Comparison of ENCODE assay signal across 9 cellular contexts in genomic region chr19:4713384-4713951, GRCh38. TPM values are rescaled to one million over a fixed set of nuclear protein-coding genes. Genes with fewer than 3 reads are reported as not detected.
A peak's percentile ranks its signal among the peaks of the same experiment; 100 is the strongest.
DNase-seq lines count a peak whose midpoint lies in the region; ATAC-seq and TF ChIP-seq lines count a peak whose summit lies in the region.
"Had no signal": no experiment of that assay in that cellular context is flagged by ENCODE, and none has a peak within 500 bp of the region (broad histone marks: within the 10 kb centered on the region; RNA-seq: fewer than 3 reads in every experiment).

No MANE protein-coding gene starts in this region.

- intact Hi-C loops in Right ventricle myocardium superior (cut with DNase I) = no loop called here

- peak; percentile 56 for ATAC-seq in Right ventricle myocardium superior (ENCODE audit: poor library complexity)
- ATAC-seq in HG03159 (IDR thresholded peaks at IDR 0.05; ENCODE audit: unreplicated experiment) = no peak
- ATAC-seq in GM19452 (IDR thresholded peaks at IDR 0.05; ENCODE audit: unreplicated experiment) = no peak

- peak overlapping the region; percentile 60 for H3K9ac ChIP-seq in adipocyte (ENCODE audit: low read length)

- no peaks in the 10 kb centered on the region for H3K9me3 ChIP-seq in adipocyte (ENCODE audit: control insufficient read depth, low read length)

- peaks cover 30% of the 10 kb centered on the region for H3K4me1 ChIP-seq in adipocyte (ENCODE audit: control insufficient read depth, insufficient read depth, low read length)

- peaks cover 62% of the 10 kb centered on the region for H3K36me3 ChIP-seq in adipocyte (ENCODE audit: control insufficient read depth, insufficient read depth, low read length, severe bottlenecking)

- H3K4me3 ChIP-seq in adipocyte (ENCODE audit: low read length) (no peak overlapping the region), retinal pigment epithelial cell (ENCODE audit: low read length) (no peak overlapping the region)

- peak; percentile 98 for DNase-seq in EH (ENCODE audit: low read depth)
- DNase-seq in adipocyte (ENCODE audit: low read depth) = peak; percentile 84
- peak; percentile 84 for DNase-seq in Right ventricle myocardium superior
- DNase-seq in retinal pigment epithelial cell (ENCODE audit: low read depth) = peak; percentile 92
- DNase-seq in NCI-H2227 (lab: John Stamatoyannopoulos, UW; ENCODE audit: unreplicated experiment) = no peak
- no peak for DNase-seq in COLO829 (ENCODE audit: low spot score)
- DNase-seq: DND-41 had no signal

- no peaks in the 10 kb centered on the region for H3K27me3 ChIP-seq in adipocyte (replicated peaks; ENCODE audit: control insufficient read depth, insufficient read depth, low read length)

- no peak for TF ChIP-seq CTCF in retinal pigment epithelial cell (conservative IDR thresholded peaks at IDR 0.05; ENCODE audit: low read depth, low read length)

RNA-seq across cellular contexts. Expression of gene DPP9, which starts 10.2 kb away (rescaled TPM):
- total RNA-seq in Right ventricle myocardium superior = 54.0 TPM

RNA-seq across cellular contexts. Expression of gene MYDGF, which starts 43.3 kb away (rescaled TPM):
- total RNA-seq in Right ventricle myocardium superior = 23.2 TPM

Comparison
In these comparisons a context has a peak if more than half of its experiments do, and no peak if none do; other contexts are left out.
1. DNase-seq: peak in EH (single experiment), adipocyte (single experiment), Right ventricle myocardium superior (single experiment) and retinal pigment epithelial cell (single experiment); none in NCI-H2227 (single experiment) and COLO829 (single experiment).